Comparison of ENCODE assay signal across 1 cellular context in the genomic region with DNA sequence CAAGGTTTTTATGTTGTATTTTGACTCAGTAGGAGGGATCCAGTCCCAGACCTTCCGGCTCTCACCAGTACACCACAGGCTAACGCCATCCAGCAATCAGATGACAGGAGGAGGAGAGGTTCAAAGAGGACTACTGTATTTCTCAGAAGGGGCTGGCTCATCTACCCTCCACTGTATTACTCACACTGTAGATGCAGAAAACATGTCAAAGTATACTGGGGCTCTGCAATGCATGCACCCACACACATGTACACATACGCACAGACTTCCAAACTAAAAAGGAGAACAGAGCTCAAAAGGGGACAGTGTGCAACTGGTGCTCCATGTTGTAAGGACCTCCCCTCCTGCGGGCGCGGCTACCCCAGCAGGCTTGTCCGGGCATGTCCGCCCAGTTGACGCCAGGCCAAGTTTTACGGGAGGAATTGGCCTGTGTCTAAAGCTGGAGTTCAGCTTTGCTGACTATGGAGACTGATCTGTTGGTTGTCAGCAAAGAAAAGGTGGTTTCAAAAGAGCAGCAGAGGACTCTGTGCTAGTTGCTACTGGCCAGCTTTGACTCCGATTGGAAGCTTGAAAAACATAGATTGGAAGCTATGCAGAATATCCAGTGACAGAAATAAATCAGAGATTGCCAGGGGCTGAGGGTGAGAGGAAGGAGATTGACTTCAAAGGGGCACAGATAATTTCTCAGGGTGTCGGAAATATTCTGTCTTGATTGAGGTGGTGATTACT.
TF ChIP-seq lines count a peak whose summit lies in the region.

No MANE protein-coding gene starts in this region.

TF ChIP-seq in Ishikawa, 13 proteins besides CTCF, POLR2A, EP300 and RAD21 (continued from another document):
- TF ChIP-seq, protein P1, sequence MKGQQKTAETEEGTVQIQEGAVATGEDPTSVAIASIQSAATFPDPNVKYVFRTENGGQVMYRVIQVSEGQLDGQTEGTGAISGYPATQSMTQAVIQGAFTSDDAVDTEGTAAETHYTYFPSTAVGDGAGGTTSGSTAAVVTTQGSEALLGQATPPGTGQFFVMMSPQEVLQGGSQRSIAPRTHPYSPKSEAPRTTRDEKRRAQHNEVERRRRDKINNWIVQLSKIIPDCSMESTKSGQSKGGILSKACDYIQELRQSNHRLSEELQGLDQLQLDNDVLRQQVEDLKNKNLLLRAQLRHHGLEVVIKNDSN (IDR thresholded peaks at IDR 0.05) = 0 out of 2 replicates have a peak, but pooled peaks have one; percentile 1
- TF ChIP-seq NFIC (IDR thresholded peaks at IDR 0.05) (peak; percentile 92), ZBTB7A (IDR thresholded peaks at IDR 0.05; ENCODE audit: low read depth) (0 out of 2 replicates have a peak, but pooled peaks have one; percentile 39), TAF1 (IDR thresholded peaks at IDR 0.05; ENCODE audit: low read depth) (no peak), CEBPB (IDR thresholded peaks at IDR 0.05) (no peak), EGR1 (IDR thresholded peaks at IDR 0.05) (no peak), CREB1 (IDR thresholded peaks at IDR 0.05; ENCODE audit: low read depth) (no peak), TEAD4 (IDR thresholded peaks at IDR 0.05) (peak; percentile 45; the same call in 1 of the 2 replicates)
- TF ChIP-seq, protein P2, sequence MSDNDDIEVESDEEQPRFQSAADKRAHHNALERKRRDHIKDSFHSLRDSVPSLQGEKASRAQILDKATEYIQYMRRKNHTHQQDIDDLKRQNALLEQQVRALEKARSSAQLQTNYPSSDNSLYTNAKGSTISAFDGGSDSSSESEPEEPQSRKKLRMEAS (IDR thresholded peaks at IDR 0.05) = peak; percentile 51; the same call in 1 of the 2 replicates
TF ChIP-seq in Ishikawa: peak in this region for 8.
